ENCODE assay signal across 25 cellular contexts in the genomic region with DNA sequence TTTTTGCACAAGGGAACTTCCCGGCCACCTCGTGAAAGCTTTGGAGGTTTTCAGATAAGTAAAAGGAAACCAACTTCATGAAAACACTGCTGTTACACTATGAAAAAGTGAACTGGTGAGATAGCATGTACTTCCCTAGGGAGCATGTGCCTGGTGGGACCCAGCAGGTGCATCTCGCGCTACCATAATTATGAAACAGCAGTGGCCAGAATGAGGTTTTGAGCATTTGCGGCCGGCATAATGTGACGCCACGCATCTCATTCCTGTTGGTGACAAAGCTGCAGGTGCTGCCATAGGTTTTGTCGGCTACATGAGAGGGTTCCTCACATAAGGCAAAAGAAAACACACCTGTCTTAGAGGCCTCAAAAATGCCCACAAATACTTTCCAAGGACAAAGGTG. TPM values are rescaled to one million over a fixed set of nuclear protein-coding genes. Genes with fewer than 3 reads are reported as not detected.
A peak's percentile ranks its signal among the peaks of the same experiment; 100 is the strongest.
DNase-seq lines count a peak whose midpoint lies in the region; ATAC-seq and TF ChIP-seq lines count a peak whose summit lies in the region.
"Had no signal": no experiment of that assay in that cellular context is flagged by ENCODE, and none has a peak within 500 bp of the region (broad histone marks: within the 10 kb centered on the region; RNA-seq: fewer than 3 reads in every experiment).

No MANE protein-coding gene starts in this region.

- POLR2A ChIA-PET in SK-N-SH (lab: Yijun Ruan, JAX) = no interaction called here

- H3K27me3 ChIP-seq in tibial artery = peaks cover 0 to 36% of the 10 kb centered on the region in 2 donors
- H3K27me3 ChIP-seq in uterus = no peaks in the 10 kb centered on the region
- peaks cover 59% of the 10 kb centered on the region for H3K27me3 ChIP-seq in SK-N-SH (ENCODE audit: insufficient read depth)

- ATAC-seq in GM18858 (IDR thresholded peaks at IDR 0.05; ENCODE audit: unreplicated experiment) = no peak
- ATAC-seq: pancreas had no signal

- no peak for TF ChIP-seq EP300 in SK-N-SH (IDR thresholded peaks at IDR 0.05; ENCODE audit: borderline replicate concordance in 1 of 2, low read depth in 1 of 2, low read length in 1 of 2)

- H3K9me3 ChIP-seq in tibial artery (peaks cover 0 to 7% (median 3%) of the 10 kb centered on the region in 3 donors), uterus (no peaks in the 10 kb centered on the region), SK-N-SH (no peaks in the 10 kb centered on the region)
- H3K9me3 ChIP-seq: adrenal gland, pancreas had no signal

- H3K9ac ChIP-seq in SK-N-SH = no peak overlapping the region

- H3K9me2 ChIP-seq in SK-N-SH = no peaks in the 10 kb centered on the region

- H3F3A ChIP-seq in SK-N-SH (replicated peaks; ENCODE audit: insufficient read depth) = no peaks in the 10 kb centered on the region

- TF ChIP-seq CTCF in GM12864 (IDR thresholded peaks at IDR 0.05; ENCODE audit: low read depth, low read length, missing control alignments) = no peak
- no peak for TF ChIP-seq CTCF in tibial artery (IDR thresholded peaks at IDR 0.05)
- TF ChIP-seq CTCF in uterus (IDR thresholded peaks at IDR 0.05) = no peak
- TF ChIP-seq CTCF in SK-N-SH (IDR thresholded peaks at IDR 0.05) = no peak

- no peak overlapping the region for H3K4me2 ChIP-seq in SK-N-SH

- no peaks in the 10 kb centered on the region for H4K20me1 ChIP-seq in SK-N-SH (ENCODE audit: insufficient read depth)

- intact Hi-C loops in tibial artery (cut with DNase I; ENCODE audit: low total_unique reads) = no loop called here
- intact Hi-C loops in uterus (cut with DNase I; ENCODE audit: low total_unique reads) = no loop called here

- no peaks in the 10 kb centered on the region for H3K79me2 ChIP-seq in SK-N-SH (ENCODE audit: insufficient read depth)

- H3K27ac ChIP-seq in tibial artery = no peak overlapping the region
- H3K27ac ChIP-seq in uterus = no peak overlapping the region
- no peak overlapping the region for H3K27ac ChIP-seq in SK-N-SH (ENCODE audit: low read depth in 2 of 2, low read length in 1 of 2)
- H3K27ac ChIP-seq: adrenal gland, epithelial cell of prostate, pancreas, RWPE1, sigmoid colon had no signal

- no peak overlapping the region for H2AFZ ChIP-seq in SK-N-SH (ENCODE audit: low read depth)

- H3K36me3 ChIP-seq in tibial artery = no peaks in the 10 kb centered on the region
- H3K36me3 ChIP-seq in uterus = no peaks in the 10 kb centered on the region
- no peaks in the 10 kb centered on the region for H3K36me3 ChIP-seq in SK-N-SH (replicated peaks in 1 of 2; ENCODE audit: control insufficient read depth in 1 of 2, insufficient read depth in 2 of 2, low read length in 1 of 2)
- H3K36me3 ChIP-seq: adrenal gland, pancreas, sigmoid colon had no signal

- H3K4me3 ChIP-seq in GM12864 (ENCODE audit: low read depth, low read length) (no peak overlapping the region), tibial artery (no peak overlapping the region), uterus (no peak overlapping the region), SK-N-SH (ENCODE audit: low read depth in 2 of 2, low read length in 1 of 2) (no peak overlapping the region)
- H3K4me3 ChIP-seq: adrenal gland, pancreas, sigmoid colon had no signal

- H3K4me1 ChIP-seq in tibial artery (no peaks in the 10 kb centered on the region), uterus (no peaks in the 10 kb centered on the region), SK-N-SH (ENCODE audit: control insufficient read depth in 1 of 2, insufficient read depth in 2 of 2, low read depth in 1 of 2, low read length in 1 of 2) (no peaks in the 10 kb centered on the region)
- H3K4me1 ChIP-seq: adrenal gland, pancreas, sigmoid colon had no signal

- WGBS in SK-N-SH (ENCODE audit: low lambda C conversion rate) = 55% methylated on average over 5 of the region's 9 CpGs

- no peak for TF ChIP-seq RAD21 in SK-N-SH (IDR thresholded peaks at IDR 0.05; ENCODE audit: low read length)

- no peak for TF ChIP-seq POLR2A in uterus (IDR thresholded peaks at IDR 0.05)

- DNase-seq in GM12864 (ENCODE audit: low read depth) = peak; percentile 2
- DNase-seq in NAMALWA (ENCODE audit: low spot score) = peak; percentile 14
- peak; percentile 77 for DNase-seq in NCI-H345 treated with DMSO at 0.1 percent for 48 hours (lab: John Stamatoyannopoulos, UW; ENCODE audit: unreplicated experiment)
- peak; percentile 9 for DNase-seq in myocyte (ENCODE audit: low read depth)
- no peak for DNase-seq in tibial artery
- DNase-seq in uterus = no peak
- DNase-seq in SK-N-SH = no peak
- DNase-seq: activated gamma-delta T cell treated with Interleukin-2 at 50 U/mL for 16 hours, Calu3, dermis blood vessel endothelial cell, foreskin melanocyte, HCEC 1CT, hypothalamus, kidney, mammary epithelial cell, NCI-H2171 treated with DMSO at 0.1 percent for 48 hours, trophoblast cell had no signal

- CTCF ChIA-PET in SK-N-SH (lab: Yijun Ruan, JAX) = no interaction called here

TF ChIP-seq in SK-N-SH, 30 proteins besides CTCF, POLR2A, EP300 and RAD21:
- TF ChIP-seq SIN3A (IDR thresholded peaks at IDR 0.05; ENCODE audit: borderline replicate concordance, low read depth, low read length) (no peak), CHD2 (IDR thresholded peaks at IDR 0.05; ENCODE audit: low read length, partially characterized antibody) (no peak), RCOR1 (IDR thresholded peaks at IDR 0.05; ENCODE audit: low read length) (no peak)

RNA-seq across cellular contexts. Expression of gene KRTAP10-3, which starts 1.7 kb away (rescaled TPM):
- total RNA-seq in myocyte (not detected in 2 replicates), uterus (not detected)
- polyA plus RNA-seq in myocyte (2012) = not detected
- polyA plus RNA-seq in SK-N-SH (2012; rRNA removed) = not detected in 2 replicates
- polyA plus RNA-seq in SK-N-SH (2012; cell fraction: cytosol; rRNA removed) = not detected in 2 replicates
- not detected in 2 replicates for polyA plus RNA-seq in SK-N-SH (2012; cell fraction: nucleus; rRNA removed)
- total RNA-seq: adrenal gland, bronchial epithelial cell, Calu3, dermis blood vessel endothelial cell, kidney, M059J, mammary epithelial cell, pancreas had no signal
- polyA plus RNA-seq: adrenal gland, mammary epithelial cell, pancreas, sigmoid colon had no signal

RNA-seq across cellular contexts. Expression of gene KRTAP10-2, which starts 5.6 kb away (rescaled TPM):
- total RNA-seq in myocyte (not detected in 2 replicates), uterus (not detected)
- polyA plus RNA-seq in myocyte (2012) = not detected
- not detected in 2 replicates for polyA plus RNA-seq in SK-N-SH (2012; rRNA removed)
- polyA plus RNA-seq in SK-N-SH (2012; cell fraction: cytosol; rRNA removed) = not detected in 2 replicates
- not detected in 2 replicates for polyA plus RNA-seq in SK-N-SH (2012; cell fraction: nucleus; rRNA removed)
- total RNA-seq: adrenal gland, bronchial epithelial cell, Calu3, dermis blood vessel endothelial cell, kidney, M059J, mammary epithelial cell, pancreas, sigmoid colon had no signal
- polyA plus RNA-seq: adrenal gland, mammary epithelial cell, pancreas, sigmoid colon had no signal

RNA-seq across cellular contexts. Expression of gene KRTAP10-4, which starts 16.6 kb away (rescaled TPM):
- total RNA-seq in myocyte (not detected in 2 replicates), uterus (not detected)
- polyA plus RNA-seq in myocyte (2012) = not detected
- polyA plus RNA-seq in SK-N-SH (2012; rRNA removed) = not detected in 2 replicates
- not detected in 2 replicates for polyA plus RNA-seq in SK-N-SH (2012; cell fraction: cytosol; rRNA removed)
- polyA plus RNA-seq in SK-N-SH (2012; cell fraction: nucleus; rRNA removed) = not detected in 2 replicates
- total RNA-seq: adrenal gland, bronchial epithelial cell, Calu3, dermis blood vessel endothelial cell, kidney, M059J, mammary epithelial cell, pancreas, sigmoid colon had no signal
- polyA plus RNA-seq: adrenal gland, mammary epithelial cell, pancreas, sigmoid colon had no signal

RNA-seq across cellular contexts. Expression of gene KRTAP10-1, which starts 16.9 kb away (rescaled TPM):
- total RNA-seq in myocyte (not detected in 2 replicates), uterus (not detected)
- polyA plus RNA-seq in myocyte (2012) = not detected
- not detected in 2 replicates for polyA plus RNA-seq in SK-N-SH (2012; rRNA removed)
- not detected in 2 replicates for polyA plus RNA-seq in SK-N-SH (2012; cell fraction: cytosol; rRNA removed)
- not detected in 2 replicates for polyA plus RNA-seq in SK-N-SH (2012; cell fraction: nucleus; rRNA removed)
- total RNA-seq: adrenal gland, bronchial epithelial cell, Calu3, dermis blood vessel endothelial cell, kidney, M059J, mammary epithelial cell, pancreas, sigmoid colon had no signal
- polyA plus RNA-seq: adrenal gland, mammary epithelial cell, pancreas, sigmoid colon had no signal

RNA-seq across cellular contexts. Expression of gene KRTAP10-5, which starts 23.5 kb away (rescaled TPM):
- total RNA-seq in myocyte (not detected in 2 replicates), uterus (not detected)
- polyA plus RNA-seq in myocyte (2012) = not detected
- not detected in 2 replicates for polyA plus RNA-seq in SK-N-SH (2012; rRNA removed)
- not detected in 2 replicates for polyA plus RNA-seq in SK-N-SH (2012; cell fraction: cytosol; rRNA removed)
- not detected in 2 replicates for polyA plus RNA-seq in SK-N-SH (2012; cell fraction: nucleus; rRNA removed)
- total RNA-seq: adrenal gland, bronchial epithelial cell, Calu3, dermis blood vessel endothelial cell, kidney, M059J, mammary epithelial cell, pancreas, sigmoid colon had no signal
- polyA plus RNA-seq: adrenal gland, mammary epithelial cell, pancreas, sigmoid colon had no signal

Comparison
In these comparisons a context has a peak if more than half of its experiments do, and no peak if none do; other contexts are left out.
1. DNase-seq: peak in GM12864 (single experiment), NAMALWA (single experiment), NCI-H345 treated with DMSO at 0.1 percent for 48 hours (single experiment) and myocyte (single experiment); none in tibial artery (0 of 2), uterus (0 of 2) and SK-N-SH (single experiment).